42 cellular contexts compared by ENCODE assay signal in the genomic region with DNA sequence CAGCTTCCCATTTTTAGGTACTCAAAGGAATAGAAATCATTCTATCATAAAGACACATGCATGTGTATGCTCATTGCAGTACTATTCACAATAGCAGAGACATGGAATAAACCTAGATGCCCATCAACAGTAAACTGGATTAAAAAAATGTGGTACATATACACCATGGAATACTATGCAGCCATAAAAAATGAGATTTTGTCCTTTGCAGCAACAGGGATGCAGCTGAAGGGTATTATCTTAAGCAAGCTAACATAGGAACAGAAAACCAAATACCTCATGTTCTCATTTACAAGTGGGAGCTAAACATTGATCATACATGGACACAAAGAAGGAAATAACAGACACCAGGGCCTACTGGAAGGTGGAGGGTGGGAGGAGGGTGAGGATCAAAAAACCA. TPM values are rescaled to one million over a fixed set of nuclear protein-coding genes. Genes with fewer than 3 reads are reported as not detected.
"Had no signal": no experiment of that assay in that cellular context is flagged by ENCODE, and none has a peak within 500 bp of the region (broad histone marks: within the 10 kb centered on the region; RNA-seq: fewer than 3 reads in every experiment).

No MANE protein-coding gene starts in this region.

- FAIRE-seq: astrocyte, bronchial epithelial cell had no signal

- H3K27ac ChIP-seq: adrenal gland, ascending aorta, body of pancreas, brain microvascular endothelial cell, breast epithelium, cardiac muscle cell had no signal

- H3K9me3 Mint-ChIP-seq: activated naive CD4-positive, alpha-beta T cell treated with anti-CD3 and anti-CD28 coated beads for 36 hours; activated naive CD4-positive, alpha-beta T cell treated with anti-CD3 and anti-CD28 coated beads, Interleukin-2, amount 10 ng/mL, durations not matched to agents 7 days and 5 days; activated naive CD4-positive, alpha-beta T cell treated with anti-CD3 and anti-CD28 coated beads, Interleukin-2, amount 50 U/mL, for 24 hours; activated naive CD8-positive, alpha-beta T cell treated with anti-CD3 and anti-CD28 coated beads for 36 hours; activated T-cell treated with anti-CD3 and anti-CD28 coated beads, Interleukin-2, amount 50 U/mL, for 24 hours; activated T-cell treated with anti-CD3 and anti-CD28 coated beads, Interleukin-2, amount 50 U/mL, for 4 hours; activated T-cell treated with anti-CD3 and anti-CD28 coated beads, Interleukin-2, amount 50 U/mL, for 72 hours; activated T-helper 1 cell treated with anti-CD3 and anti-CD28 coated beads, Interleukin-12 subunit alpha, Interleukin-12 subunit beta, Interleukin-2, Interleukin-4 antibody, amounts not matched to agents 30 ng/mL and 10 ng/mL and 1 ng/mL, durations not matched to agents 14 hours and 24 hours and 36 hours; activated T-helper 17 cell treated with anti-CD3 and anti-CD28 coated beads, Interleukin-2, amount 50 U/mL, for 72 hours; activated T-helper 2 cell treated with anti-CD3 and anti-CD28 coated beads, Interferon-gamma antibody, Interleukin-2, Interleukin-4, amounts not matched to agents 10 μg/mL and 5 μg/mL and 100 μg/mL, durations not matched to agents 14 hours and 24 hours and 36 hours; central memory CD8-positive, alpha-beta T cell had no signal

- H3K4me1 ChIP-seq: adrenal gland, ascending aorta, body of pancreas, breast epithelium had no signal

- ATAC-seq: activated naive CD4-positive, alpha-beta T cell treated with anti-CD3 and anti-CD28 coated beads, Interleukin-2, amount 50 U/mL, for 72 hours; activated naive CD8-positive, alpha-beta T cell treated with anti-CD3 and anti-CD28 coated beads, Interleukin-2, amount 50 U/mL, for 24 hours; activated T-cell treated with anti-CD3 and anti-CD28 coated beads, Interleukin-2, amount 50 U/mL, for 4 hours; activated T-cell treated with anti-CD3 and anti-CD28 coated beads, Interleukin-2, amount 50 U/mL, for 72 hours; activated T-helper 17 cell treated with anti-CD3 and anti-CD28 coated beads, Interleukin-2, amount 50 U/mL, for 72 hours; body of pancreas had no signal

- H3K27ac Mint-ChIP-seq: activated naive CD4-positive, alpha-beta T cell treated with anti-CD3 and anti-CD28 coated beads for 36 hours; activated naive CD4-positive, alpha-beta T cell treated with anti-CD3 and anti-CD28 coated beads, Interleukin-2, amount 10 ng/mL, durations not matched to agents 7 days and 5 days; activated naive CD4-positive, alpha-beta T cell treated with anti-CD3 and anti-CD28 coated beads, Interleukin-2, amount 50 U/mL, for 24 hours; activated naive CD4-positive, alpha-beta T cell treated with anti-CD3 and anti-CD28 coated beads, Interleukin-2, amount 50 U/mL, for 72 hours; activated naive CD8-positive, alpha-beta T cell; activated naive CD8-positive, alpha-beta T cell treated with anti-CD3 and anti-CD28 coated beads for 36 hours; activated naive CD8-positive, alpha-beta T cell treated with anti-CD3 and anti-CD28 coated beads, Interleukin-2, amount 10 ng/mL, durations not matched to agents 7 days and 5 days; activated naive CD8-positive, alpha-beta T cell treated with anti-CD3 and anti-CD28 coated beads, Interleukin-2, amount 50 U/mL, for 24 hours; activated T-cell treated with anti-CD3 and anti-CD28 coated beads, Interleukin-2, amount 50 U/mL, for 24 hours; activated T-cell treated with anti-CD3 and anti-CD28 coated beads, Interleukin-2, amount 50 U/mL, for 72 hours; activated T-helper 1 cell treated with anti-CD3 and anti-CD28 coated beads, Interleukin-12 subunit alpha, Interleukin-12 subunit beta, Interleukin-2, Interleukin-4 antibody, amounts not matched to agents 30 ng/mL and 10 ng/mL and 1 ng/mL, durations not matched to agents 14 hours and 24 hours and 36 hours; activated T-helper 17 cell treated with anti-CD3 and anti-CD28 coated beads, Interleukin-2, amount 50 U/mL, for 72 hours; activated T-helper 2 cell treated with anti-CD3 and anti-CD28 coated beads, Interferon-gamma antibody, Interleukin-2, Interleukin-4, amounts not matched to agents 10 μg/mL and 5 μg/mL and 100 μg/mL, durations not matched to agents 14 hours and 24 hours and 36 hours; brain had no signal

- H3K9me3 ChIP-seq: adrenal gland, ascending aorta, body of pancreas, breast epithelium had no signal

- H3K4me3 Mint-ChIP-seq: activated naive CD4-positive, alpha-beta T cell treated with anti-CD3 and anti-CD28 coated beads for 36 hours; activated naive CD4-positive, alpha-beta T cell treated with anti-CD3 and anti-CD28 coated beads, Interleukin-2, amount 10 ng/mL, durations not matched to agents 7 days and 5 days; activated naive CD4-positive, alpha-beta T cell treated with anti-CD3 and anti-CD28 coated beads, Interleukin-2, amount 50 U/mL, for 24 hours; activated naive CD8-positive, alpha-beta T cell; activated naive CD8-positive, alpha-beta T cell treated with anti-CD3 and anti-CD28 coated beads for 36 hours; activated naive CD8-positive, alpha-beta T cell treated with anti-CD3 and anti-CD28 coated beads, Interleukin-2, amount 10 ng/mL, durations not matched to agents 7 days and 5 days; activated naive CD8-positive, alpha-beta T cell treated with anti-CD3 and anti-CD28 coated beads, Interleukin-2, amount 50 U/mL, for 24 hours; activated T-cell treated with anti-CD3 and anti-CD28 coated beads, Interleukin-2, amount 50 U/mL, for 24 hours; activated T-cell treated with anti-CD3 and anti-CD28 coated beads, Interleukin-2, amount 50 U/mL, for 4 hours; activated T-cell treated with anti-CD3 and anti-CD28 coated beads, Interleukin-2, amount 50 U/mL, for 72 hours; activated T-helper 1 cell treated with anti-CD3 and anti-CD28 coated beads, Interleukin-12 subunit alpha, Interleukin-12 subunit beta, Interleukin-2, Interleukin-4 antibody, amounts not matched to agents 30 ng/mL and 10 ng/mL and 1 ng/mL, durations not matched to agents 14 hours and 24 hours and 36 hours; activated T-helper 17 cell treated with anti-CD3 and anti-CD28 coated beads, Interleukin-2, amount 50 U/mL, for 72 hours; brain; central memory CD8-positive, alpha-beta T cell had no signal

- H3K36me3 Mint-ChIP-seq: activated naive CD4-positive, alpha-beta T cell treated with anti-CD3 and anti-CD28 coated beads, Interleukin-2, amount 10 ng/mL, durations not matched to agents 7 days and 5 days; activated naive CD4-positive, alpha-beta T cell treated with anti-CD3 and anti-CD28 coated beads, Interleukin-2, amount 50 U/mL, for 24 hours; activated naive CD4-positive, alpha-beta T cell treated with anti-CD3 and anti-CD28 coated beads, Interleukin-2, amount 50 U/mL, for 72 hours; activated naive CD8-positive, alpha-beta T cell; activated naive CD8-positive, alpha-beta T cell treated with anti-CD3 and anti-CD28 coated beads for 36 hours; activated naive CD8-positive, alpha-beta T cell treated with anti-CD3 and anti-CD28 coated beads, Interleukin-2, amount 10 ng/mL, durations not matched to agents 7 days and 5 days; brain had no signal

- H3K4me1 Mint-ChIP-seq: activated naive CD4-positive, alpha-beta T cell treated with anti-CD3 and anti-CD28 coated beads, Interleukin-2, amount 10 ng/mL, durations not matched to agents 7 days and 5 days; activated naive CD4-positive, alpha-beta T cell treated with anti-CD3 and anti-CD28 coated beads, Interleukin-2, amount 50 U/mL, for 24 hours; activated naive CD8-positive, alpha-beta T cell treated with anti-CD3 and anti-CD28 coated beads for 36 hours; activated naive CD8-positive, alpha-beta T cell treated with anti-CD3 and anti-CD28 coated beads, Interleukin-2, amount 10 ng/mL, durations not matched to agents 7 days and 5 days; activated naive CD8-positive, alpha-beta T cell treated with anti-CD3 and anti-CD28 coated beads, Interleukin-2, amount 50 U/mL, for 24 hours; activated T-helper 17 cell treated with anti-CD3 and anti-CD28 coated beads, Interleukin-2, amount 50 U/mL, for 72 hours; brain; central memory CD8-positive, alpha-beta T cell had no signal

- H3K4me3 ChIP-seq: adrenal gland, ascending aorta, body of pancreas, breast epithelium, cardiac muscle cell had no signal

- H3K36me3 ChIP-seq: adrenal gland, ascending aorta, brain microvascular endothelial cell, breast epithelium, cardiac muscle cell had no signal

- H3K27me3 Mint-ChIP-seq: activated naive CD4-positive, alpha-beta T cell treated with anti-CD3 and anti-CD28 coated beads, Interleukin-2, amount 10 ng/mL, durations not matched to agents 7 days and 5 days had no signal

- DNase-seq: activated effector memory CD4-positive, alpha-beta T cell treated with anti-CD3 and anti-CD28 coated beads, Interleukin-2, amount 50 U/mL, for 16 hours; activated effector memory CD4-positive, alpha-beta T cell treated with Interleukin-2 at 50 U/mL for 16 hours; activated gamma-delta T cell; activated gamma-delta T cell treated with Interleukin-2 at 50 U/mL for 16 hours; activated naive CD4-positive, alpha-beta T cell; activated naive CD4-positive, alpha-beta T cell treated with anti-CD3 and anti-CD28 coated beads for 36 hours; activated naive CD4-positive, alpha-beta T cell treated with anti-CD3 and anti-CD28 coated beads, Interleukin-2, amount 10 ng/mL, durations not matched to agents 7 days and 5 days; activated naive CD4-positive, alpha-beta T cell treated with anti-CD3 and anti-CD28 coated beads, Interleukin-2, amount 50 U/mL, for 16 hours; activated naive CD4-positive, alpha-beta T cell treated with Interleukin-2 at 50 U/mL for 16 hours; activated naive CD8-positive, alpha-beta T cell treated with anti-CD3 and anti-CD28 coated beads for 36 hours; activated naive CD8-positive, alpha-beta T cell treated with anti-CD3 and anti-CD28 coated beads, Interleukin-2, amount 10 ng/mL, durations not matched to agents 7 days and 5 days; activated naive CD8-positive, alpha-beta T cell treated with anti-CD3 and anti-CD28 coated beads, Interleukin-2, amount 50 U/mL, for 24 hours; activated T-cell treated with anti-CD3 and anti-CD28 coated beads, Interleukin-2, amount 50 U/mL, for 24 hours; activated T-cell treated with anti-CD3 and anti-CD28 coated beads, Interleukin-2, amount 50 U/mL, for 4 hours; activated T-cell treated with anti-CD3 and anti-CD28 coated beads, Interleukin-2, amount 50 U/mL, for 48 hours; activated T-cell treated with anti-CD3 and anti-CD28 coated beads, Interleukin-2, amount 50 U/mL, for 72 hours; adrenal gland; amniotic stem cell; amygdala; anterior cingulate cortex; aorta; body of pancreas; brain microvascular endothelial cell; caudate nucleus; central memory CD4-positive, alpha-beta T cell; cerebellar nuclear complex had no signal

- H3K27me3 ChIP-seq: adrenal gland, ascending aorta, body of pancreas, brain microvascular endothelial cell, breast epithelium had no signal

RNA-seq across cellular contexts. Expression of gene COL6A5, which starts 33.1 kb away (rescaled TPM):
- total RNA-seq: activated naive CD4-positive, alpha-beta T cell treated with anti-CD3 and anti-CD28 coated beads for 36 hours; activated naive CD4-positive, alpha-beta T cell treated with anti-CD3 and anti-CD28 coated beads, Interleukin-2, amount 50 U/mL, for 72 hours; activated naive CD8-positive, alpha-beta T cell treated with anti-CD3 and anti-CD28 coated beads for 36 hours; activated naive CD8-positive, alpha-beta T cell treated with anti-CD3 and anti-CD28 coated beads, Interleukin-2, amount 10 ng/mL, durations not matched to agents 7 days and 5 days; activated T-cell treated with anti-CD3 and anti-CD28 coated beads, Interleukin-2, amount 50 U/mL, for 4 hours; activated T-cell treated with anti-CD3 and anti-CD28 coated beads, Interleukin-2, amount 50 U/mL, for 72 hours; activated T-helper 17 cell treated with anti-CD3 and anti-CD28 coated beads, Interleukin-2, amount 50 U/mL, for 72 hours; activated T-helper 2 cell treated with anti-CD3 and anti-CD28 coated beads, Interferon-gamma antibody, Interleukin-2, Interleukin-4, amounts not matched to agents 10 μg/mL and 5 μg/mL and 100 μg/mL, durations not matched to agents 14 hours and 24 hours and 36 hours; aorta; ascending aorta; body of pancreas; breast epithelium; bronchial epithelial cell; cardiac muscle cell; cardiac septum; chondrocyte had no signal
- polyA plus RNA-seq: adipose tissue, adrenal gland, aorta, cardiac muscle cell had no signal
